Comparison of ENCODE assay signal across 1 cellular context in the genomic region with DNA sequence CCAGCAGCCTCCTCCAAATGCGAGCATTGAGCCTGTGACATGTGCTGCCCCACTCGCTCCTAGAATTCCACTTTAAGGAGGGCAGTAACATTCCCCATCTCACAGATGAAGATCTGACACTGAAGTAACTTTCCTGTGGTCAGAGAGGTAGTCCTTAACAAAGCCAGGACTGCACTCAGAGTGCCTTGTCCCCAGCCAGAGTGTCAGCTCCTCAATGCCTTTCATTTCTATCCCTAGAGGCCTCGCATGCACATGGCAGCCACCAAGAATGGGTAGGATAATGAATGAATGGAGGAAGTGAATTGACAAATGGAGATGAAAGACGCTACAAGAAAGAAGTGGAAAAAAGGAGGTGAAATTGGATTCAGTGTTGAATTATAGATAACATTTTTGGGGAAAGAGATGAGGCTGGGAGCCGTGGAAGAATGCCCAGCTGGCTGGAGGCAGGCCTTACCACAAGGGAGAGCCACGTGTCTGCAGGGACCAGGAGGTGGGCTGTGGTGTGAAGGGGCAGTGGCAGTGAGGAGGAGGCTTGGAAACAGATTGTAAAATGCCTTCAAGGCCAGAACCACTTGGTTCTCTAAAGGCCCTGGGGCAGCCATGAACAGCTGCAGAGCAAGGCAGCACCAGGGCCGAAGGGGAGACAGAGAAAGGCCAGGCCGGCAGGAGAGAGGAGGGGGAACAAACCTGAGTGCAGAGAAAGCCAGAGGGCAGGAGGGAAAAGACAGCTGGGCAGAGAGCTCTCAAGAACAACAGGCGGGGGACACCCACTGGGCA.
A peak's percentile ranks its signal among the peaks of the same experiment; 100 is the strongest.
TF ChIP-seq lines count a peak whose summit lies in the region.

No MANE protein-coding gene starts in this region.

TF ChIP-seq in K562, 482 proteins besides CTCF, POLR2A, EP300 and RAD21:
- TF ChIP-seq ZNF354B (CRISPR knock-in tag; IDR thresholded peaks at IDR 0.05) (no peak), L3MBTL2 (IDR thresholded peaks at IDR 0.05) (0 out of 2 replicates have a peak, but pooled peaks have one; percentile 11), DPF2 (IDR thresholded peaks at IDR 0.05) (no peak), FOXM1 (IDR thresholded peaks at IDR 0.05; ENCODE audit: low read depth) (no peak), FOXM1 (CRISPR knock-in tag; IDR thresholded peaks at IDR 0.05; ENCODE audit: low read depth) (no peak), HNRNPK (IDR thresholded peaks at IDR 0.05; ENCODE audit: low read depth, low read length, poor library complexity, severe bottlenecking) (no peak), HDAC3 (IDR thresholded peaks at IDR 0.05; ENCODE audit: borderline replicate concordance, partially characterized antibody) (no peak), SMAD1 (IDR thresholded peaks at IDR 0.05; ENCODE audit: low read depth, low read length, partially characterized antibody) (no peak)
- TF ChIP-seq, protein P1, sequence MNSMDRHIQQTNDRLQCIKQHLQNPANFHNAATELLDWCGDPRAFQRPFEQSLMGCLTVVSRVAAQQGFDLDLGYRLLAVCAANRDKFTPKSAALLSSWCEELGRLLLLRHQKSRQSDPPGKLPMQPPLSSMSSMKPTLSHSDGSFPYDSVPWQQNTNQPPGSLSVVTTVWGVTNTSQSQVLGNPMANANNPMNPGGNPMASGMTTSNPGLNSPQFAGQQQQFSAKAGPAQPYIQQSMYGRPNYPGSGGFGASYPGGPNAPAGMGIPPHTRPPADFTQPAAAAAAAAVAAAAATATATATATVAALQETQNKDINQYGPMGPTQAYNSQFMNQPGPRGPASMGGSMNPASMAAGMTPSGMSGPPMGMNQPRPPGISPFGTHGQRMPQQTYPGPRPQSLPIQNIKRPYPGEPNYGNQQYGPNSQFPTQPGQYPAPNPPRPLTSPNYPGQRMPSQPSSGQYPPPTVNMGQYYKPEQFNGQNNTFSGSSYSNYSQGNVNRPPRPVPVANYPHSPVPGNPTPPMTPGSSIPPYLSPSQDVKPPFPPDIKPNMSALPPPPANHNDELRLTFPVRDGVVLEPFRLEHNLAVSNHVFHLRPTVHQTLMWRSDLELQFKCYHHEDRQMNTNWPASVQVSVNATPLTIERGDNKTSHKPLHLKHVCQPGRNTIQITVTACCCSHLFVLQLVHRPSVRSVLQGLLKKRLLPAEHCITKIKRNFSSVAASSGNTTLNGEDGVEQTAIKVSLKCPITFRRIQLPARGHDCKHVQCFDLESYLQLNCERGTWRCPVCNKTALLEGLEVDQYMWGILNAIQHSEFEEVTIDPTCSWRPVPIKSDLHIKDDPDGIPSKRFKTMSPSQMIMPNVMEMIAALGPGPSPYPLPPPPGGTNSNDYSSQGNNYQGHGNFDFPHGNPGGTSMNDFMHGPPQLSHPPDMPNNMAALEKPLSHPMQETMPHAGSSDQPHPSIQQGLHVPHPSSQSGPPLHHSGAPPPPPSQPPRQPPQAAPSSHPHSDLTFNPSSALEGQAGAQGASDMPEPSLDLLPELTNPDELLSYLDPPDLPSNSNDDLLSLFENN (IDR thresholded peaks at IDR 0.05; ENCODE audit: low read depth in 2 of 2, low read length in 2 of 2) = no peak
